ENCODE assay signal across 8 cellular contexts in the genomic region with DNA sequence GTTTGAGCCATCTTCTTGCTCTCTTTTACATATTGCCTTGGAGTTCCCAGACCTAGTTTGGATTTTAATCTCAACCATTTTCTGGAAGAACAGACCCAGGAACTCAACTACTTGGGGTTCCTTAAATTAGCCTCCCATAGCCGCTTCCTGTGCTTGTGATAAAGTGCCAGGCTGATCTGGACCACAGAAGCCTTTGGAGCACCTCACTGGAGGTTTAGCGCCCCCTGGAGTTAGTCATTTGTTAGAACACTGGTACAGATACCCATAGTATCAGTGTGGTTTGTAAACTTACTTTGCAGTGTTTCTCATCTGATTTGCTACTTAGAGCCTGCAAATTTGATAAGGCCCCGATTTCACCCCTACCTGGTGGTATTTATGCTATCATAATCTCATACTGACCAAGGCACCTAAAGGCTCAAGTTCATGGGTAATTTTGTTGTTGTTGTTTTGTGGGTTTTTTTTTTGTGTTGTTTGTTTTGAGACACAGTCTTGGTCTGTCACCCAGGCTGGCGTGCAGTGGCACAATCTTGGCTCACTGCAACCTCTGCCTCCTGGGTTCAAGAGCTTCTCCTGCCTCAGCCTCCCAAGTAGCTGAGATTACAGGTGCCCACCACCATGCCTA. TPM values are rescaled to one million over a fixed set of nuclear protein-coding genes. Genes with fewer than 3 reads are reported as not detected.
DNase-seq lines count a peak whose midpoint lies in the region; ATAC-seq and TF ChIP-seq lines count a peak whose summit lies in the region.

No MANE protein-coding gene starts in this region.

- H3K27me3 Mint-ChIP-seq in CD4-positive, CD25-positive, alpha-beta regulatory T cell: no peaks in the 10 kb centered on the region
- no peaks in the 10 kb centered on the region for H3K27me3 Mint-ChIP-seq in chondrocyte (ENCODE audit: low read depth)

- peak; percentile 73 to 77 for ATAC-seq in CD4-positive, CD25-positive, alpha-beta regulatory T cell (ENCODE audit: low read depth in 2 of 2)
- peak; percentile 39 for ATAC-seq in HG02981 (IDR thresholded peaks at IDR 0.05; ENCODE audit: unreplicated experiment)
- no peak for ATAC-seq in HG03521 (IDR thresholded peaks at IDR 0.05; ENCODE audit: unreplicated experiment)

- TF ChIP-seq CTCF in chondrocyte (IDR thresholded peaks at IDR 0.05): peak; percentile 92
- TF ChIP-seq CTCF in liver (IDR thresholded peaks at IDR 0.05; ENCODE audit: low read depth, low read length, missing input control): peak; percentile 86

- H3K36me3 Mint-ChIP-seq in CD4-positive, CD25-positive, alpha-beta regulatory T cell: peaks cover 26% of the 10 kb centered on the region
- peaks cover 21% of the 10 kb centered on the region for H3K36me3 Mint-ChIP-seq in chondrocyte (ENCODE audit: low read depth)

- WGBS in liver: 19% methylated on average over 4 of the region's 4 CpGs

- no peaks in the 10 kb centered on the region for H3K27me3 ChIP-seq in CD4-positive, CD25-positive, alpha-beta regulatory T cell (ENCODE audit: control insufficient read depth, insufficient read depth, low read length)
- H3K27me3 ChIP-seq in liver (ENCODE audit: control insufficient read depth in 4 of 4, insufficient read depth in 4 of 4, low read length in 3 of 4): no peaks in the 10 kb centered on the region

- H3K4me3 ChIP-seq in CD4-positive, CD25-positive, alpha-beta regulatory T cell (ENCODE audit: low read depth, low read length): no peak overlapping the region
- no peak overlapping the region for H3K4me3 ChIP-seq in liver (ENCODE audit: low read depth in 1 of 3, low read length in 3 of 3)

- peak; percentile 92 to 94 for TF ChIP-seq RAD21 in liver (IDR thresholded peaks at IDR 0.05)

- H3K9ac ChIP-seq in liver (ENCODE audit: low read depth in 1 of 2, low read length in 2 of 2): no peak overlapping the region

- H3K4me1 Mint-ChIP-seq in CD4-positive, CD25-positive, alpha-beta regulatory T cell: peaks cover 18 to 43% (median 33%) of the 10 kb centered on the region in 4 donors
- H3K4me1 Mint-ChIP-seq in chondrocyte (ENCODE audit: low read depth): peaks cover 26% of the 10 kb centered on the region

- H3K27ac Mint-ChIP-seq in CD4-positive, CD25-positive, alpha-beta regulatory T cell: peak overlapping the region; percentile 48 to 86 (median 56)
- H3K27ac Mint-ChIP-seq in chondrocyte (ENCODE audit: unreplicated experiment): no peak overlapping the region

- H3K36me3 ChIP-seq in CD4-positive, CD25-positive, alpha-beta regulatory T cell (ENCODE audit: control insufficient read depth, insufficient read depth, low read length): peaks cover 36% of the 10 kb centered on the region
- H3K36me3 ChIP-seq in liver (ENCODE audit: control insufficient read depth in 4 of 4, insufficient read depth in 3 of 4, low read depth in 1 of 4, low read length in 3 of 4): peaks cover 9 to 24% (median 22%) of the 10 kb centered on the region in 4 donors

- H3K4me3 Mint-ChIP-seq in CD4-positive, CD25-positive, alpha-beta regulatory T cell: peak overlapping the region; percentile 53 to 91 (median 72)
- H3K4me3 Mint-ChIP-seq in chondrocyte (ENCODE audit: unreplicated experiment): no peak overlapping the region

- peak; percentile 69 to 88 (median 79) for DNase-seq in CD4-positive, CD25-positive, alpha-beta regulatory T cell
- peak; percentile 43 to 72 for DNase-seq in NCI-H524 (lab: John Stamatoyannopoulos, UW)
- DNase-seq in activated CD4-positive, alpha-beta T cell treated with anti-CD3 and anti-CD28 coated beads for 1 hour: peak; percentile 51
- DNase-seq in chondrocyte (ENCODE audit: low spot score): no peak
- DNase-seq in stimulated activated CD4-positive, alpha-beta T cell treated with anti-CD3 and anti-CD28 coated beads, TNF-alpha, amount 100 ng/mL, for 48 hours (ENCODE audit: low read depth in 3 of 3): peak; percentile 34 to 85 (median 72)

- no peaks in the 10 kb centered on the region for H3K9me3 ChIP-seq in CD4-positive, CD25-positive, alpha-beta regulatory T cell (ENCODE audit: control insufficient read depth in 2 of 2, low read length in 2 of 2)
- no peaks in the 10 kb centered on the region for H3K9me3 ChIP-seq in liver (ENCODE audit: control insufficient read depth in 4 of 4, low read length in 3 of 4)

- peaks cover 26% of the 10 kb centered on the region for H3K4me1 ChIP-seq in CD4-positive, CD25-positive, alpha-beta regulatory T cell (ENCODE audit: control insufficient read depth, insufficient read depth, low read length, poor library complexity, severe bottlenecking)
- peaks cover 2 to 28% (median 24%) of the 10 kb centered on the region in 4 donors for H3K4me1 ChIP-seq in liver (ENCODE audit: control insufficient read depth in 4 of 4, insufficient read depth in 4 of 4, low read length in 3 of 4)

- no peak overlapping the region for H3K27ac ChIP-seq in CD4-positive, CD25-positive, alpha-beta regulatory T cell (ENCODE audit: insufficient read depth, low read length, poor library complexity, severe bottlenecking)
- no peak overlapping the region for H3K27ac ChIP-seq in liver (ENCODE audit: low read depth in 1 of 2, low read length in 2 of 2)

- no peaks in the 10 kb centered on the region for H3K9me3 Mint-ChIP-seq in CD4-positive, CD25-positive, alpha-beta regulatory T cell
- H3K9me3 Mint-ChIP-seq in chondrocyte (ENCODE audit: low read depth): no peaks in the 10 kb centered on the region

TF ChIP-seq in liver, 16 proteins besides CTCF, POLR2A, EP300 and RAD21:
- no peak for TF ChIP-seq JUND (IDR thresholded peaks at IDR 0.05)
- TF ChIP-seq RXRA (IDR thresholded peaks at IDR 0.05): peak in 1 of 2 donors; percentile 19
- TF ChIP-seq NR2F2 (IDR thresholded peaks at IDR 0.05): no peak
- no peak for TF ChIP-seq EGR1 (IDR thresholded peaks at IDR 0.05; ENCODE audit: low read depth in 2 of 2)

RNA-seq across cellular contexts. Expression of a gene that starts 3.7 kb away (rescaled TPM):
- 10.9 TPM for total RNA-seq in CD4-positive, CD25-positive, alpha-beta regulatory T cell
- polyA plus RNA-seq in CD4-positive, CD25-positive, alpha-beta regulatory T cell: 1 to 10 TPM; 6.6 to 9.4 (median 8.0) TPM
- 21.9 to 22.7 TPM (median 22.3 TPM) in 3 replicates for total RNA-seq in chondrocyte
- 10 to 100 TPM; 16.8 to 24.8 TPM for total RNA-seq in liver
- polyA plus RNA-seq in liver: 1 to 10 TPM; 3.8 to 6.8 TPM

RNA-seq across cellular contexts. Expression of a gene that starts 11.7 kb away (rescaled TPM):
- total RNA-seq in CD4-positive, CD25-positive, alpha-beta regulatory T cell: 10.9 TPM
- 10 to 100 TPM; 26.6 to 29.8 (median 27.4) TPM for polyA plus RNA-seq in CD4-positive, CD25-positive, alpha-beta regulatory T cell
- total RNA-seq in chondrocyte: 6.8 to 7.2 TPM (median 7.0 TPM) in 3 replicates
- 100 to 1,000 TPM in 1 of 2 donors, 10 to 100 TPM in 1; 54.2 to 152 TPM for total RNA-seq in liver
- 100 to 1,000 TPM; 102 to 162 TPM for polyA plus RNA-seq in liver

RNA-seq across cellular contexts. Expression of a gene that starts 27.0 kb away (rescaled TPM):
- 28.2 TPM for total RNA-seq in CD4-positive, CD25-positive, alpha-beta regulatory T cell
- 10 to 100 TPM; 41.0 to 61.4 (median 44.7) TPM for polyA plus RNA-seq in CD4-positive, CD25-positive, alpha-beta regulatory T cell
- total RNA-seq in chondrocyte: 143 to 204 TPM (median 144 TPM) in 3 replicates
- total RNA-seq in liver: 100 to 1,000 TPM in 1 of 2 donors, 10 to 100 TPM in 1; 61.4 to 170 TPM
- 100 to 1,000 TPM in 1 of 2 donors, 10 to 100 TPM in 1; 96.3 to 134 TPM for polyA plus RNA-seq in liver
